Comparison of ENCODE assay signal across 15 cellular contexts in the genomic region with DNA sequence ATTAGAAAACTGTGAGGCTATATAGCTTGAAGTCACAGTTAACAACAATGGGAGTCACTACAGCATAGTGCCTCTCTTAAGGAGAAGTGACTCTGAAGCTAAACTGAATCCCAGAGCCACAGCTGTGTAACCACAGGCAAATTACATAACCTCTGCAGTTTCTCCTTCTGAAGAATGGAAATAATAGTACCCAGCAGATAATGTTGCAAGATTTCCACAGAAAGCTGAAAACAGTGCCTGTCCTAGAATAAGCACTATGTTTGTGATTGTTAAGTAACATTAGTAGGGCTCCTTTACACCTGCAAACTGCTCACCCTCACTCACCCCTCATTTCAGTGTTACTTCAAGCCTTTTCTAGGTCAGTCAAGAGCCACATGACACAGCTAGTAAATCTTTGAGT.
"Had no signal": no experiment of that assay in that cellular context is flagged by ENCODE, and none has a peak within 500 bp of the region (broad histone marks: within the 10 kb centered on the region; RNA-seq: fewer than 3 reads in every experiment).

No MANE protein-coding gene starts in this region.

- H3K4me3 Mint-ChIP-seq: activated naive CD8-positive, alpha-beta T cell; activated T-cell treated with anti-CD3 and anti-CD28 coated beads, Interleukin-2, amount 50 U/mL, for 24 hours; natural killer cell had no signal

- H3K27ac ChIP-seq: breast epithelium, left lung, psoas muscle, right lobe of liver had no signal

- H3K27me3 Mint-ChIP-seq: activated naive CD8-positive, alpha-beta T cell; activated T-cell treated with anti-CD3 and anti-CD28 coated beads, Interleukin-2, amount 50 U/mL, for 24 hours had no signal

- H3K27ac Mint-ChIP-seq: activated naive CD8-positive, alpha-beta T cell; activated T-cell treated with anti-CD3 and anti-CD28 coated beads, Interleukin-2, amount 50 U/mL, for 24 hours; natural killer cell had no signal

- H3K4me1 Mint-ChIP-seq: natural killer cell had no signal

- ATAC-seq: left lung, mucosa of descending colon, natural killer cell, psoas muscle, right lobe of liver had no signal

- DNase-seq: activated CD4-positive, alpha-beta T cell treated with anti-CD3 and anti-CD28 coated beads, Interleukin-2, amount 50 U/mL, for 4 hours; activated CD4-positive, CD25-positive, alpha-beta regulatory T cell treated with anti-CD3 and anti-CD28 coated beads, Interleukin-2, amount 50 U/mL, for 72 hours; activated effector memory CD4-positive, alpha-beta T cell treated with Interleukin-2 at 50 U/mL for 16 hours; activated T-cell treated with anti-CD3 and anti-CD28 coated beads, Interleukin-2, amount 50 U/mL, for 24 hours; anterior cingulate cortex; left lung; mucosa of descending colon; natural killer cell; psoas muscle; right lobe of liver; stimulated activated CD4-positive, alpha-beta T cell treated with anti-CD3 and anti-CD28 coated beads, Interleukin-2, amount 100 ng/mL, for 48 hours; stimulated activated naive CD4-positive, alpha-beta T cell treated with Interleukin-2 at 50 U/mL for 16 hours; trophoblast cell had no signal

- H3K36me3 Mint-ChIP-seq: activated naive CD8-positive, alpha-beta T cell; natural killer cell had no signal

- H3K27me3 ChIP-seq: breast epithelium, left lung, right lobe of liver had no signal

- H3K9me3 ChIP-seq: breast epithelium, left lung, psoas muscle, right lobe of liver had no signal

- H3K4me1 ChIP-seq: breast epithelium, left lung, psoas muscle, right lobe of liver had no signal

- H3K4me3 ChIP-seq: breast epithelium, left lung, mucosa of descending colon, psoas muscle, right lobe of liver had no signal

- H3K36me3 ChIP-seq: breast epithelium, left lung, right lobe of liver had no signal
